In genomic region chr4:78772526-78773084, GRCh38 we compare ENCODE assay signal across 28 cellular contexts.
"Had no signal": no experiment of that assay in that cellular context is flagged by ENCODE, and none has a peak within 500 bp of the region (broad histone marks: within the 10 kb centered on the region; RNA-seq: fewer than 3 reads in every experiment).

No MANE protein-coding gene starts in this region.

- H3K4me3 ChIP-seq: coronary artery, esophagus squamous epithelium, heart right ventricle, lower lobe of right lung, pancreas, right lobe of liver, stomach, thyroid gland, vagina had no signal

- FAIRE-seq: endothelial cell of umbilical vein, pancreas, small intestine had no signal

- H3K27ac Mint-ChIP-seq: nephron progenitor cell, progenitor cell of endocrine pancreas had no signal

- H3K9me3 ChIP-seq: esophagus squamous epithelium, heart right ventricle, lower lobe of right lung, pancreas, right lobe of liver, stomach, thyroid gland, vagina had no signal

- H3K4me3 Mint-ChIP-seq: naive thymus-derived CD8-positive, alpha-beta T cell; nephron progenitor cell had no signal

- H3K9me3 Mint-ChIP-seq: naive thymus-derived CD8-positive, alpha-beta T cell; nephron progenitor cell had no signal

- H3K36me3 Mint-ChIP-seq: naive thymus-derived CD8-positive, alpha-beta T cell had no signal

- H3K36me3 ChIP-seq: esophagus squamous epithelium, heart right ventricle, lower lobe of right lung, pancreas, right lobe of liver, stomach, thyroid gland, vagina had no signal

- DNase-seq: dermis blood vessel endothelial cell; effector memory CD4-positive, alpha-beta T cell; esophagus squamous epithelium; foreskin melanocyte; glutamatergic neuron; heart right ventricle; hippocampal formation; islet precursor cell; kidney glomerular epithelial cell; left ventricle myocardium superior; lower lobe of right lung; naive thymus-derived CD8-positive, alpha-beta T cell; nephron progenitor cell; occipital lobe; pancreas; right lobe of liver; small intestine; stimulated activated CD4-positive, alpha-beta T cell treated with anti-CD3 and anti-CD28 coated beads, Interleukin-15, amount 100 ng/mL, for 24 hours; stimulated activated CD4-positive, alpha-beta T cell treated with anti-CD3 and anti-CD28 coated beads, Interleukin-4, amount 100 ng/mL, for 1 hour; stimulated activated CD8-positive, alpha-beta memory T cell treated with anti-CD3 and anti-CD28 coated beads, Interleukin-4, amount 100 ng/mL, for 48 hours; stimulated activated naive CD4-positive, alpha-beta T cell treated with Interleukin-2 at 50 U/mL for 16 hours; stomach; thyroid gland; trophoblast cell had no signal

- H3K27me3 ChIP-seq: esophagus squamous epithelium, heart right ventricle, pancreas, right lobe of liver, stomach, thyroid gland, vagina had no signal

- H3K27me3 Mint-ChIP-seq: naive thymus-derived CD8-positive, alpha-beta T cell; progenitor cell of endocrine pancreas had no signal

- H3K27ac ChIP-seq: coronary artery, esophagus squamous epithelium, heart right ventricle, lower lobe of right lung, pancreas, right lobe of liver, stomach, thyroid gland, vagina had no signal

- ATAC-seq: heart right ventricle; left ventricle myocardium superior; lower lobe of right lung; naive thymus-derived CD8-positive, alpha-beta T cell; pancreas; right lobe of liver had no signal

- H3K4me1 ChIP-seq: right lobe of liver had no signal
